In genomic region chr7:68573271-68574000, GRCh38 we compare ENCODE assay signal across 33 cellular contexts.
DNase-seq lines count a peak whose midpoint lies in the region; ATAC-seq and FAIRE-seq lines count a peak whose summit lies in the region.
"Had no signal": no experiment of that assay in that cellular context is flagged by ENCODE, and none has a peak within 500 bp of the region (broad histone marks: within the 10 kb centered on the region; RNA-seq: fewer than 3 reads in every experiment).

No MANE protein-coding gene starts in this region.

- POLR2A ChIA-PET in activated CD4-positive, alpha-beta T cell treated with anti-CD3 and anti-CD28 coated beads for 36 hours (lab: Charles Lee): interaction anchor here (0.6 kb wide), 1 partner anchor 41 kb away, joined by 3 read pairs; no protein-coding TSS in a partner anchor

- H3K9ac ChIP-seq in BLaER1 treated with 17β-estradiol and CSF1 and Interleukin-3, amounts not matched to agents 10 nM and 100 nM: no peak overlapping the region

- H3K27me3 Mint-ChIP-seq in natural killer cell treated with Interleukin-12 subunit alpha and Interleukin-12 subunit beta and Interleukin-15 and Interleukin-18, amount 100 ng/mL, for 72 hours: no peaks in the 10 kb centered on the region
- H3K27me3 Mint-ChIP-seq in activated CD4-positive, alpha-beta T cell treated with anti-CD3 and anti-CD28 coated beads for 36 hours: no peaks in the 10 kb centered on the region
- H3K27me3 Mint-ChIP-seq: activated CD4-positive, alpha-beta memory T cell treated with anti-CD3 and anti-CD28 coated beads, Interleukin-2, amount 10 ng/mL, durations not matched to agents 7 days and 5 days; activated naive CD8-positive, alpha-beta T cell had no signal

- no peak overlapping the region for H3K4me3 Mint-ChIP-seq in natural killer cell treated with Interleukin-12 subunit alpha and Interleukin-12 subunit beta and Interleukin-15 and Interleukin-18, amount 100 ng/mL, for 72 hours
- H3K4me3 Mint-ChIP-seq in activated CD4-positive, alpha-beta T cell treated with anti-CD3 and anti-CD28 coated beads for 36 hours: no peak overlapping the region
- H3K4me3 Mint-ChIP-seq: activated CD4-positive, alpha-beta memory T cell treated with anti-CD3 and anti-CD28 coated beads, Interleukin-2, amount 10 ng/mL, durations not matched to agents 7 days and 5 days; activated naive CD8-positive, alpha-beta T cell; neural crest cell had no signal

- H3K9me3 Mint-ChIP-seq in natural killer cell treated with Interleukin-12 subunit alpha and Interleukin-12 subunit beta and Interleukin-15 and Interleukin-18, amount 100 ng/mL, for 72 hours: peaks cover 9% of the 10 kb centered on the region
- H3K9me3 Mint-ChIP-seq in activated CD4-positive, alpha-beta T cell treated with anti-CD3 and anti-CD28 coated beads for 36 hours (ENCODE audit: low read depth): peaks cover 11% of the 10 kb centered on the region

- H3K4me1 ChIP-seq in BLaER1 treated with 17β-estradiol and CSF1 and Interleukin-3, amounts not matched to agents 10 nM and 100 nM: peaks cover 0 to 24% (median 16%) of the 10 kb centered on the region in 10 experiments; a peak in 18 of 20 replicates
- H3K4me1 ChIP-seq: BE2C, gastroesophageal sphincter, lower lobe of right lung, right lobe of liver, vagina had no signal

- H3K27ac Mint-ChIP-seq in natural killer cell treated with Interleukin-12 subunit alpha and Interleukin-12 subunit beta and Interleukin-15 and Interleukin-18, amount 100 ng/mL, for 72 hours: no peak overlapping the region
- H3K27ac Mint-ChIP-seq in activated CD4-positive, alpha-beta T cell treated with anti-CD3 and anti-CD28 coated beads for 36 hours: no peak overlapping the region
- H3K27ac Mint-ChIP-seq: activated CD4-positive, alpha-beta memory T cell treated with anti-CD3 and anti-CD28 coated beads, Interleukin-2, amount 10 ng/mL, durations not matched to agents 7 days and 5 days; activated naive CD8-positive, alpha-beta T cell had no signal

- H3K4me1 Mint-ChIP-seq in natural killer cell treated with Interleukin-12 subunit alpha and Interleukin-12 subunit beta and Interleukin-15 and Interleukin-18, amount 100 ng/mL, for 72 hours (ENCODE audit: low read depth in 2 of 2): no peaks in the 10 kb centered on the region
- no peaks in the 10 kb centered on the region for H3K4me1 Mint-ChIP-seq in activated CD4-positive, alpha-beta T cell treated with anti-CD3 and anti-CD28 coated beads for 36 hours
- H3K4me1 Mint-ChIP-seq: activated CD4-positive, alpha-beta memory T cell treated with anti-CD3 and anti-CD28 coated beads, Interleukin-2, amount 10 ng/mL, durations not matched to agents 7 days and 5 days; neural crest cell had no signal

- H3K27me3 ChIP-seq in BLaER1 treated with 17β-estradiol and CSF1 and Interleukin-3, amounts not matched to agents 10 nM and 100 nM: no peaks in the 10 kb centered on the region
- H3K27me3 ChIP-seq: BE2C, gastroesophageal sphincter, right lobe of liver, vagina had no signal

- CTCF ChIA-PET in activated CD4-positive, alpha-beta T cell treated with anti-CD3 and anti-CD28 coated beads for 36 hours (lab: Charles Lee): interaction anchor here (0.7 kb wide), 1 partner anchor 9 kb away, joined by 3 read pairs; no protein-coding TSS in a partner anchor

- no peak for ATAC-seq in natural killer cell treated with Interleukin-12 subunit alpha and Interleukin-12 subunit beta and Interleukin-15 and Interleukin-18, amount 100 ng/mL, for 72 hours
- ATAC-seq in activated CD4-positive, alpha-beta T cell treated with anti-CD3 and anti-CD28 coated beads for 36 hours: no peak
- ATAC-seq: gastroesophageal sphincter, lower lobe of right lung, right lobe of liver had no signal

- no peaks in the 10 kb centered on the region for H3K36me3 ChIP-seq in BLaER1 treated with 17β-estradiol and CSF1 and Interleukin-3, amounts not matched to agents 10 nM and 100 nM
- H3K36me3 ChIP-seq: BE2C, gastroesophageal sphincter, lower lobe of right lung, right lobe of liver, thoracic aorta, vagina had no signal

- intact Hi-C loops in activated CD4-positive, alpha-beta T cell treated with anti-CD3 and anti-CD28 coated beads for 36 hours (cut with DNase I, micrococcal nuclease): no loop called here

- H3K36me3 Mint-ChIP-seq in natural killer cell treated with Interleukin-12 subunit alpha and Interleukin-12 subunit beta and Interleukin-15 and Interleukin-18, amount 100 ng/mL, for 72 hours: no peaks in the 10 kb centered on the region
- H3K36me3 Mint-ChIP-seq in activated CD4-positive, alpha-beta T cell treated with anti-CD3 and anti-CD28 coated beads for 36 hours (ENCODE audit: low read depth): no peaks in the 10 kb centered on the region
- H3K36me3 Mint-ChIP-seq: activated naive CD8-positive, alpha-beta T cell had no signal

- H4K20me1 ChIP-seq in BLaER1 treated with 17β-estradiol and CSF1 and Interleukin-3, amounts not matched to agents 10 nM and 100 nM: no peaks in the 10 kb centered on the region

- H3K27ac ChIP-seq in BLaER1 treated with 17β-estradiol and CSF1 and Interleukin-3, amounts not matched to agents 10 nM and 100 nM: no peak overlapping the region
- H3K27ac ChIP-seq: gastroesophageal sphincter, lower lobe of right lung, right lobe of liver, thoracic aorta, vagina had no signal

- no peak for FAIRE-seq in RCC 7860 (lab: Jason Lieb, UNC)
- FAIRE-seq: astrocyte, endometrium had no signal

- no peak overlapping the region for H3K4me3 ChIP-seq in BLaER1 treated with 17β-estradiol and CSF1 and Interleukin-3, amounts not matched to agents 10 nM and 100 nM
- H3K4me3 ChIP-seq: gastroesophageal sphincter, lower lobe of right lung, right lobe of liver, thoracic aorta, vagina had no signal

- peak; percentile 83 for DNase-seq in NCI-H1105 (lab: John Stamatoyannopoulos, UW)
- DNase-seq in NCI-H2107 (lab: John Stamatoyannopoulos, UW): peak; percentile 18
- peak; percentile 35 for DNase-seq in NCI-H774 (lab: John Stamatoyannopoulos, UW)
- DNase-seq in natural killer cell treated with Interleukin-12 subunit alpha and Interleukin-12 subunit beta and Interleukin-15 and Interleukin-18, amount 100 ng/mL, for 72 hours (ENCODE audit: low spot score): no peak
- no peak for DNase-seq in activated CD4-positive, alpha-beta T cell treated with anti-CD3 and anti-CD28 coated beads for 36 hours
- no peak for DNase-seq in medulla oblongata (ENCODE audit: extremely low spot score)
- no peak for DNase-seq in RCC 7860 (ENCODE audit: low spot score)
- DNase-seq: activated CD4-positive, alpha-beta memory T cell treated with anti-CD3 and anti-CD28 coated beads, Interleukin-2, amount 10 ng/mL, durations not matched to agents 7 days and 5 days; activated CD4-positive, CD25-positive, alpha-beta regulatory T cell; BE2C; Calu3; caudate nucleus; dermis blood vessel endothelial cell; EL; HCEC 1CT; islet precursor cell; lower lobe of right lung; MV-4-11; NCI-H524 treated with DMSO at 0.1 percent for 48 hours; right lobe of liver; Right ventricle myocardium superior; stimulated activated CD4-positive, alpha-beta T cell treated with anti-CD3 and anti-CD28 coated beads, Interleukin-12 subunit alpha, Interleukin-12 subunit beta, amount 100 ng/mL, for 4 hours; stimulated activated CD4-positive, alpha-beta T cell treated with anti-CD3 and anti-CD28 coated beads, Interleukin-4, amount 100 ng/mL, for 24 hours; stimulated activated naive CD4-positive, alpha-beta T cell; T-helper 9 cell had no signal

- no peaks in the 10 kb centered on the region for H3K9me3 ChIP-seq in BLaER1 treated with 17β-estradiol and CSF1 and Interleukin-3, amounts not matched to agents 10 nM and 100 nM (replicated peaks in 1 of 11)
- H3K9me3 ChIP-seq: BE2C, gastroesophageal sphincter, lower lobe of right lung, right lobe of liver, thoracic aorta, vagina had no signal

- H3K4me2 ChIP-seq in BLaER1 treated with 17β-estradiol and CSF1 and Interleukin-3, amounts not matched to agents 10 nM and 100 nM: peak overlapping the region in 9 of 11 experiments; percentile 43 to 78 (median 65); a peak in 17 of 22 replicates

Comparison
In these comparisons a context has a peak if more than half of its experiments do, and no peak if none do; other contexts are left out.
1. DNase-seq: peak in NCI-H1105 (single experiment), NCI-H2107 (single experiment) and NCI-H774 (single experiment); none in natural killer cell treated with Interleukin-12 subunit alpha and Interleukin-12 subunit beta and Interleukin-15 and Interleukin-18, amount 100 ng/mL, for 72 hours (single experiment), activated CD4-positive, alpha-beta T cell treated with anti-CD3 and anti-CD28 coated beads for 36 hours (single experiment), medulla oblongata (single experiment) and RCC 7860 (single experiment).